In the genomic region with DNA sequence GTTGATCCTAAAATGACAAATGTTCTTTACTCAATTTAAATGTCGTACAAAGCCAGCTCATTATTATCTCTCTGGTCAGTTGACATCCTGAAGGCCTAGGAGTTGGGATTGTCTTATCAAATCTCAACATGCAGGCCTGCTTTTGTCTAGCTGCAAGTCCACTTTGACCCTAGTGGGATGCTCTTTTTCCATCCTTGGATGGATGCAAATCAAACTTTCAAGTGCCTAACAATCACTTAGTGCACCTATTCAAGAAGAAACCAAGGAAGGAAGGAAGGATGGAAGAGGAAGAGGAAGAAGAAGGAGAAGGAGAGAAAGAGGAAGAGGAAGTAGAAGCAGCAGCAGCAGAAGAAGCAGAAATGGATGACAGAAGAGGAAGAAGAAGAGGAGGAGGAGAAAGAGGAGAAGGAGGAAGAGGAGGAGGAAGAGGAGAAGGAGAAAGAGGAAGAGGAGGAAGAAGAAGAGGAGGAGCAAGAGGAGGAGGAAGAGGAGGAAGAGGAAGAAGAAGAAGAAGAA, we compare ENCODE assay signal across 24 cellular contexts.
"Had no signal": no experiment of that assay in that cellular context is flagged by ENCODE, and none has a peak within 500 bp of the region (broad histone marks: within the 10 kb centered on the region; RNA-seq: fewer than 3 reads in every experiment).

No MANE protein-coding gene starts in this region.

- H3K36me3 ChIP-seq: cardiac muscle cell, prostate gland, right atrium auricular region, thoracic aorta, vagina had no signal

- H3K4me3 ChIP-seq: body of pancreas, cardiac muscle cell, lung, prostate gland, right atrium auricular region, thoracic aorta, vagina had no signal

- H3K27ac ChIP-seq: body of pancreas, cardiac muscle cell, foreskin keratinocyte, prostate gland, right atrium auricular region, thoracic aorta, vagina had no signal

- H3K4me3 Mint-ChIP-seq: activated CD4-positive, alpha-beta memory T cell treated with anti-CD3 and anti-CD28 coated beads for 36 hours; immature natural killer cell; naive thymus-derived CD8-positive, alpha-beta T cell; T-helper 2 cell treated with Interferon-gamma antibody and Interleukin-4, amounts not matched to agents 5 μg/mL and 100 μg/mL, for 36 hours; type B pancreatic cell had no signal

- H3K36me3 Mint-ChIP-seq: activated CD4-positive, alpha-beta memory T cell treated with anti-CD3 and anti-CD28 coated beads for 36 hours; type B pancreatic cell had no signal

- H3K27me3 ChIP-seq: body of pancreas, cardiac muscle cell, foreskin keratinocyte, right atrium auricular region, vagina had no signal

- H3K9me3 ChIP-seq: body of pancreas, prostate gland, right atrium auricular region, thoracic aorta, vagina had no signal

- FAIRE-seq: endometrium had no signal

- DNase-seq: activated CD4-positive, alpha-beta memory T cell treated with anti-CD3 and anti-CD28 coated beads for 36 hours; activated CD4-positive, alpha-beta T cell treated with anti-CD3 and anti-CD28 coated beads for 48 hours; activated CD4-positive, CD25-positive, alpha-beta regulatory T cell; activated effector memory CD4-positive, alpha-beta T cell treated with anti-CD3 and anti-CD28 coated beads, Interleukin-2, amount 50 U/mL, for 16 hours; activated naive CD4-positive, alpha-beta T cell treated with anti-CD3 and anti-CD28 coated beads, Interleukin-2, amount 50 U/mL, for 16 hours; anterior cingulate cortex; body of pancreas; cortex of kidney; effector CD4-positive, alpha-beta T cell; foreskin keratinocyte; immature natural killer cell; naive thymus-derived CD8-positive, alpha-beta T cell; stimulated activated CD4-positive, alpha-beta T cell treated with anti-CD3 and anti-CD28 coated beads, Interleukin-4, amount 100 ng/mL, for 24 hours; stimulated activated naive CD4-positive, alpha-beta T cell treated with Interleukin-2 at 50 U/mL for 16 hours had no signal

- ATAC-seq: body of pancreas; foreskin keratinocyte; left lobe of liver; naive thymus-derived CD8-positive, alpha-beta T cell had no signal

- H3K27ac Mint-ChIP-seq: activated CD4-positive, alpha-beta memory T cell treated with anti-CD3 and anti-CD28 coated beads for 36 hours; immature natural killer cell; T-helper 2 cell treated with Interferon-gamma antibody and Interleukin-4, amounts not matched to agents 5 μg/mL and 100 μg/mL, for 36 hours; type B pancreatic cell had no signal

- H3K9me3 Mint-ChIP-seq: activated CD4-positive, alpha-beta memory T cell treated with anti-CD3 and anti-CD28 coated beads for 36 hours; immature natural killer cell; T-helper 2 cell treated with Interferon-gamma antibody and Interleukin-4, amounts not matched to agents 5 μg/mL and 100 μg/mL, for 36 hours had no signal

- H3K4me1 ChIP-seq: body of pancreas, prostate gland had no signal
